19 cellular contexts compared by ENCODE assay signal in genomic region chr9:92385474-92385873, GRCh38. TPM values are rescaled to one million over a fixed set of nuclear protein-coding genes. Genes with fewer than 3 reads are reported as not detected.
DNase-seq lines count a peak whose midpoint lies in the region; ATAC-seq, FAIRE-seq and TF ChIP-seq lines count a peak whose summit lies in the region.
"Had no signal": no experiment of that assay in that cellular context is flagged by ENCODE, and none has a peak within 500 bp of the region (broad histone marks: within the 10 kb centered on the region; RNA-seq: fewer than 3 reads in every experiment).

No MANE protein-coding gene starts in this region.

- no peak for ATAC-seq in HG02571 (IDR thresholded peaks at IDR 0.05; ENCODE audit: unreplicated experiment)
- ATAC-seq: GM12878, upper lobe of right lung had no signal

- no peak overlapping the region for H2BK15ac ChIP-seq in mesendoderm (replicated peaks; ENCODE audit: low read depth)

- POLR2A ChIA-PET in RWPE1 (lab: Yijun Ruan, JAX; ENCODE audit: low non-redundant PET) = no interaction called here

- DNase-seq in RWPE1 (ENCODE audit: low spot score) (peak; percentile 32), esophagus muscularis mucosa (ENCODE audit: extremely low spot score) (no peak), small intestine (peak; percentile 42), mesendoderm (no peak)
- no peak for DNase-seq in activated CD4-positive, alpha-beta T cell treated with anti-CD3 and anti-CD28 coated beads for 48 hours
- DNase-seq: activated CD4-positive, alpha-beta T cell treated with anti-CD3 and anti-CD28 coated beads, Interleukin-2, amount 10 ng/mL, durations not matched to agents 24 days and 14 days; activated CD8-positive, alpha-beta memory T cell treated with anti-CD3 and anti-CD28 coated beads, Interleukin-2, amount 50 U/mL, for 48 hours; activated effector memory CD4-positive, alpha-beta T cell treated with anti-CD3 and anti-CD28 coated beads, Interleukin-2, amount 50 U/mL, for 16 hours; adrenal gland; AML-193; NCI-H526 treated with DMSO at 0.1 percent for 48 hours; stimulated activated naive CD4-positive, alpha-beta T cell treated with Interleukin-2 at 50 U/mL for 16 hours; upper lobe of right lung had no signal

- CTCF ChIA-PET in RWPE1 (lab: Yijun Ruan, JAX) = interaction anchor here (0.8 kb wide), 1 partner anchor 15 kb away, joined by 3 read pairs; no protein-coding TSS in a partner anchor

- H3K9ac ChIP-seq in mesendoderm (ENCODE audit: low read length) = no peak overlapping the region

- no peak overlapping the region for H4K5ac ChIP-seq in mesendoderm (ENCODE audit: low read length)

- TF ChIP-seq CTCF in RWPE1 (conservative IDR thresholded peaks at IDR 0.05; ENCODE audit: low read depth) (no peak), esophagus muscularis mucosa (IDR thresholded peaks at IDR 0.05) (no peak)

- no peak overlapping the region for H3K4me3 ChIP-seq in esophagus muscularis mucosa
- H3K4me3 ChIP-seq in small intestine (ENCODE audit: low read depth in 1 of 2, low read length in 2 of 2) = no peak overlapping the region
- no peak overlapping the region for H3K4me3 ChIP-seq in mesendoderm (ENCODE audit: low read length)
- H3K4me3 ChIP-seq: adrenal gland, GM12878, SK-N-MC, upper lobe of right lung had no signal

- intact Hi-C loops in esophagus muscularis mucosa (cut with DNase I) = no loop called here

- H3K4me1 ChIP-seq in esophagus muscularis mucosa (peaks cover 0 to 16% (median 11%) of the 10 kb centered on the region in 4 donors), small intestine (ENCODE audit: control insufficient read depth in 2 of 2, insufficient read depth in 1 of 2, low read depth in 1 of 2, low read length in 1 of 2) (no peaks in the 10 kb centered on the region), mesendoderm (ENCODE audit: control insufficient read depth, low read depth, low read length) (no peaks in the 10 kb centered on the region)
- H3K4me1 ChIP-seq: upper lobe of right lung had no signal

- H2BK120ac ChIP-seq in mesendoderm (ENCODE audit: low read depth, low read length) = no peak overlapping the region

- H3K27ac ChIP-seq in RWPE1 = no peak overlapping the region
- H3K27ac ChIP-seq in esophagus muscularis mucosa (replicated peaks in 1 of 4) = peak overlapping the region in 3 of 4 donors; percentile 5 to 50 (median 33)
- peak overlapping the region in 1 of 2 donors; percentile 20 for H3K27ac ChIP-seq in small intestine (ENCODE audit: low read depth in 1 of 2, low read length in 1 of 2)
- no peak overlapping the region for H3K27ac ChIP-seq in mesendoderm (ENCODE audit: low read depth, low read length)
- H3K27ac ChIP-seq: SK-N-MC, upper lobe of right lung had no signal

- no peak overlapping the region for H3K4ac ChIP-seq in mesendoderm (ENCODE audit: low read depth, low read length)

- no peak for TF ChIP-seq POLR2A in esophagus muscularis mucosa (IDR thresholded peaks at IDR 0.05; ENCODE audit: low read depth)

- H3K79me1 ChIP-seq in mesendoderm (ENCODE audit: low read length) = no peaks in the 10 kb centered on the region

- H3K56ac ChIP-seq in mesendoderm (ENCODE audit: low read length) = no peak overlapping the region

- no peak for TF ChIP-seq EP300 in esophagus muscularis mucosa (IDR thresholded peaks at IDR 0.05)

- FAIRE-seq in G401.6 (lab: Jason Lieb, UNC) (peak; percentile 39), small intestine (lab: Jason Lieb, UNC) (no peak)
- FAIRE-seq: GM12878 had no signal

- H3K36me3 ChIP-seq in esophagus muscularis mucosa (peaks cover 0 to 5% (median 0%) of the 10 kb centered on the region in 4 donors), small intestine (ENCODE audit: control insufficient read depth in 2 of 2, insufficient read depth in 2 of 2, low read length in 2 of 2) (no peaks in the 10 kb centered on the region), mesendoderm (ENCODE audit: control insufficient read depth, insufficient read depth, low read length) (no peaks in the 10 kb centered on the region)
- H3K36me3 ChIP-seq: adrenal gland, upper lobe of right lung had no signal

- H4K8ac ChIP-seq in mesendoderm (ENCODE audit: low read depth, low read length) = no peak overlapping the region

- H3K23ac ChIP-seq in mesendoderm (ENCODE audit: low read length) = no peak overlapping the region

- H3K79me2 ChIP-seq in mesendoderm (ENCODE audit: control insufficient read depth, insufficient read depth, low read length) = no peaks in the 10 kb centered on the region

- no peak overlapping the region for H2AK5ac ChIP-seq in mesendoderm (ENCODE audit: low read length)

- no peaks in the 10 kb centered on the region for H3K9me3 ChIP-seq in esophagus muscularis mucosa
- H3K9me3 ChIP-seq in small intestine (ENCODE audit: control insufficient read depth, low read depth) = no peaks in the 10 kb centered on the region
- H3K9me3 ChIP-seq: adrenal gland, upper lobe of right lung had no signal

- H3K27me3 ChIP-seq in esophagus muscularis mucosa = no peaks in the 10 kb centered on the region
- H3K27me3 ChIP-seq in small intestine (ENCODE audit: control insufficient read depth in 2 of 2, insufficient read depth in 2 of 2, low read length in 2 of 2) = no peaks in the 10 kb centered on the region
- H3K27me3 ChIP-seq in mesendoderm (ENCODE audit: insufficient read depth, low read length, poor library complexity) = no peaks in the 10 kb centered on the region
- H3K27me3 ChIP-seq: adrenal gland, upper lobe of right lung had no signal

- H3K4me2 ChIP-seq in mesendoderm (ENCODE audit: low read length) = no peak overlapping the region

- 69% methylated on average over 6 of the region's 6 CpGs for WGBS in esophagus muscularis mucosa
- 16 to 53% (median 27%) methylated on average over 6 of the region's 6 CpGs for WGBS in small intestine, 3 donors
- no CpG with 5 or more reads among the region's 6 CpGs for WGBS in mesendoderm (ENCODE audit: extremely low coverage, insufficient coverage, low lambda C conversion rate)

- H3K18ac ChIP-seq in mesendoderm (ENCODE audit: low read length) = no peak overlapping the region

- H2BK5ac ChIP-seq in mesendoderm (ENCODE audit: low read length) = no peak overlapping the region

RNA-seq across cellular contexts. Expression of gene OGN, which starts 18.9 kb away (rescaled TPM):
- 10 to 100 TPM; 16.5 to 42.1 (median 20.0) TPM for total RNA-seq in esophagus muscularis mucosa
- polyA plus RNA-seq in small intestine = 1 to 10 TPM in 2 of 3 donors, not detected in 1; 1.1 to 6.7 TPM
- polyA plus RNA-seq in mesendoderm (2013, experiment 1 of 2) = not detected
- polyA plus RNA-seq in mesendoderm (2013, experiment 2 of 2) = not detected
- total RNA-seq: activated CD4-positive, alpha-beta T cell treated with anti-CD3 and anti-CD28 coated beads, Interleukin-2, amount 10 ng/mL, durations not matched to agents 24 days and 14 days; fibroblast of villous mesenchyme had no signal

RNA-seq across cellular contexts. Expression of gene OMD, which starts 38.8 kb away (rescaled TPM):
- total RNA-seq in esophagus muscularis mucosa = 10 to 100 TPM; 18.9 to 26.2 (median 21.4) TPM
- polyA plus RNA-seq in small intestine = 1 to 10 TPM in 1 of 3 donors, under 1 TPM in 1, not detected in 1; 0.27 to 3.6 TPM
- not detected for polyA plus RNA-seq in mesendoderm (2013, experiment 1 of 2)
- polyA plus RNA-seq in mesendoderm (2013, experiment 2 of 2) = not detected
- total RNA-seq: activated CD4-positive, alpha-beta T cell treated with anti-CD3 and anti-CD28 coated beads, Interleukin-2, amount 10 ng/mL, durations not matched to agents 24 days and 14 days; fibroblast of villous mesenchyme; GM12878; mononuclear cell had no signal

RNA-seq across cellular contexts. Expression of gene CENPP, which starts 59.7 kb away (rescaled TPM):
- 1 to 10 TPM; 1.0 to 5.8 (median 2.0) TPM for total RNA-seq in esophagus muscularis mucosa
- polyA plus RNA-seq in small intestine = 1 to 10 TPM in 1 of 3 donors, under 1 TPM in 2; 0.22 to 3.3 (median 0.81) TPM
- 11.8 TPM for polyA plus RNA-seq in mesendoderm (2013, experiment 1 of 2)
- polyA plus RNA-seq in mesendoderm (2013, experiment 2 of 2) = 11.4 TPM

Comparison
In these comparisons a context has a peak if more than half of its experiments do, and no peak if none do; other contexts are left out.
1. DNase-seq: peak in RWPE1 (single experiment) and small intestine (single experiment); none in esophagus muscularis mucosa (single experiment), mesendoderm (single experiment) and activated CD4-positive, alpha-beta T cell treated with anti-CD3 and anti-CD28 coated beads for 48 hours (single experiment).
2. H3K27ac ChIP-seq: peak in esophagus muscularis mucosa (3 of 4); none in RWPE1 (single experiment) and mesendoderm (single experiment).